In the genomic region with DNA sequence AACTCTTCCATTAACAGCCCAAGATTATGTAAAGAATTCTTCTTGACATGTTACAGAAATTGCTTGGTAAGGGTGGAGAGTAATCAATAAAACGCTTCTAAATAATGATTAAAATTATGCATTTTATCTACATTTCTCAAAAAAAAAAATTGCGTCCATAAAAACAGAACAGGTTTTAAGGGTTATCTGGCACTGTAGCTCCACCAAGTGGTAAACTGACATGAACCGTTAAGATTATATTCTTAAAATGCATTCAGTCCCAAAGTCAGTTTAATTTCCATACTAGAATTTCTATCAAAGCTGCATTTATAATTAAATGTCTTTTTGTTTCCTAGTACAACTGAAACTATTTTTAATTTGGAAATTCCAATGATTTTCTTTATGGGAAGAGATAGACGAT, we compare ENCODE assay signal across 9 cellular contexts.
DNase-seq lines count a peak whose midpoint lies in the region; ATAC-seq, FAIRE-seq and TF ChIP-seq lines count a peak whose summit lies in the region.
"Had no signal": no experiment of that assay in that cellular context is flagged by ENCODE, and none has a peak within 500 bp of the region (broad histone marks: within the 10 kb centered on the region; RNA-seq: fewer than 3 reads in every experiment).

No MANE protein-coding gene starts in this region.

- H3K27me3 ChIP-seq in AG04450 (ENCODE audit: control insufficient read depth, insufficient read depth, low read length) (peaks cover 6% of the 10 kb centered on the region), SJCRH30 (no peaks in the 10 kb centered on the region)

- H3K27ac Mint-ChIP-seq in glutamatergic neuron (ENCODE audit: unreplicated experiment) = no peak overlapping the region

- no peaks in the 10 kb centered on the region for H3K4me1 Mint-ChIP-seq in glutamatergic neuron (ENCODE audit: low read depth, unreplicated experiment)

- H3K27me3 Mint-ChIP-seq in glutamatergic neuron (ENCODE audit: unreplicated experiment) = no peaks in the 10 kb centered on the region

- no peak for TF ChIP-seq POLR2A in GM12891 (IDR thresholded peaks at IDR 0.05; ENCODE audit: low read depth, low read length)

- TF ChIP-seq CTCF in AG04450 (IDR thresholded peaks at IDR 0.05; ENCODE audit: low read depth, low read length) = peak; percentile 62
- peak; percentile 51 for TF ChIP-seq CTCF in GM13977 (IDR thresholded peaks at IDR 0.05; ENCODE audit: extremely low read depth, insufficient read depth, missing control alignments)
- peak; percentile 36 for TF ChIP-seq CTCF in glutamatergic neuron (IDR thresholded peaks at IDR 0.05; ENCODE audit: partially characterized antibody, unreplicated experiment)

- H3K4me1 ChIP-seq in SJCRH30 = peaks cover 14% of the 10 kb centered on the region

- no peak overlapping the region for H3K27ac ChIP-seq in AG04450 (ENCODE audit: low read depth, low read length)
- no peak overlapping the region for H3K27ac ChIP-seq in SJCRH30

- no peaks in the 10 kb centered on the region for H3K36me3 Mint-ChIP-seq in glutamatergic neuron (ENCODE audit: unreplicated experiment)

- no peak for FAIRE-seq in GM12891 (lab: Jason Lieb, UNC)
- FAIRE-seq: colon had no signal

- ATAC-seq in GM18870 (IDR thresholded peaks at IDR 0.05; ENCODE audit: unreplicated experiment) = no peak

- no peaks in the 10 kb centered on the region for H3K36me3 ChIP-seq in SJCRH30

- DNase-seq in AG04450 (ENCODE audit: low read depth, low spot score) (peak; percentile 27), GM13977 (ENCODE audit: low spot score) (peak; percentile 13), SJCRH30 (peak; percentile 22 to 57), glutamatergic neuron (no peak), HuH-7 (ENCODE audit: low spot score) (no peak), GM12891 (ENCODE audit: insufficient read length, low spot score) (no peak), NCI-H2029 treated with DMSO at 0.1 percent for 48 hours (lab: John Stamatoyannopoulos, UW) (no peak)

- POLR2A ChIA-PET in AG04450 (lab: Yijun Ruan, JAX) = interaction anchor here (0.6 kb wide), 1 partner anchor 486 kb away, joined by 3 read pairs; no protein-coding TSS in a partner anchor

- H3K9me3 ChIP-seq in AG04450 (ENCODE audit: control insufficient read depth, insufficient read depth, low read length) (no peaks in the 10 kb centered on the region), SJCRH30 (replicated peaks) (no peaks in the 10 kb centered on the region)

- no peaks in the 10 kb centered on the region for H3K9me3 Mint-ChIP-seq in glutamatergic neuron (ENCODE audit: unreplicated experiment)

- H3K4me3 ChIP-seq in AG04450 (ENCODE audit: low read depth, low read length) = no peak overlapping the region
- no peak overlapping the region for H3K4me3 ChIP-seq in SJCRH30

- CTCF ChIA-PET in AG04450 (lab: Charles Lee) = interaction anchor here (0.6 to 2.8 kb wide), 23 partner anchors 14 to 1278 kb away, joined by 3 to 26 read pairs (median 4); no protein-coding TSS in a partner anchor

- in situ Hi-C loops in GM13977 (cut with MboI; ENCODE audit: low pct_unique_long_range_greater_than_20kb, low sequenced_read_pairs, unreplicated experiment) = loop anchor here (25.0 kb wide), 2 partner anchors 422 to 997 kb away; no protein-coding TSS in a partner anchor

- no peak overlapping the region for H3K4me3 Mint-ChIP-seq in glutamatergic neuron (ENCODE audit: unreplicated experiment)

TF ChIP-seq in GM12891, 5 proteins besides CTCF, POLR2A, EP300 and RAD21:
- TF ChIP-seq SPI1 (IDR thresholded peaks at IDR 0.05; ENCODE audit: low read depth, low read length) (no peak), POLR2AphosphoS5 (IDR thresholded peaks at IDR 0.05; ENCODE audit: low read depth, low read length) (no peak), TAF1 (IDR thresholded peaks at IDR 0.05; ENCODE audit: low read depth, low read length) (no peak), POU2F2 (IDR thresholded peaks at IDR 0.05; ENCODE audit: low read depth, low read length) (no peak), PAX5 (IDR thresholded peaks at IDR 0.05; ENCODE audit: insufficient read depth, low read length, severe bottlenecking) (no peak)

Comparison
In these comparisons a context has a peak if more than half of its experiments do, and no peak if none do; other contexts are left out.
1. DNase-seq: peak in AG04450 (single experiment), GM13977 (single experiment) and SJCRH30 (2 of 2); none in glutamatergic neuron (single experiment), HuH-7 (single experiment), GM12891 (single experiment) and NCI-H2029 treated with DMSO at 0.1 percent for 48 hours (single experiment).
2. Peak in every context shown above with its lines, with median percentiles within 50 percentile points of each other: CTCF ChIP-seq.